Comparison of ENCODE assay signal across 8 cellular contexts in genomic region chr7:2802504-2803341, GRCh38. TPM values are rescaled to one million over a fixed set of nuclear protein-coding genes. Genes with fewer than 3 reads are reported as not detected.
A peak's percentile ranks its signal among the peaks of the same experiment; 100 is the strongest.
DNase-seq lines count a peak whose midpoint lies in the region; ATAC-seq, FAIRE-seq and TF ChIP-seq lines count a peak whose summit lies in the region.

No MANE protein-coding gene starts in this region.

- TF ChIP-seq CTCF in fibroblast of pulmonary artery (IDR thresholded peaks at IDR 0.05; ENCODE audit: low read length, missing control alignments) (no peak), retinal pigment epithelial cell (conservative IDR thresholded peaks at IDR 0.05; ENCODE audit: low read depth, low read length) (no peak)

- ATAC-seq in HG02642 (IDR thresholded peaks at IDR 0.05; ENCODE audit: poor library complexity, unreplicated experiment) = no peak

- DNase-seq in ELR (ENCODE audit: low read depth) (peak; percentile 84), fibroblast of pulmonary artery (ENCODE audit: low read depth) (peak; percentile 68), retinal pigment epithelial cell (ENCODE audit: low read depth) (no peak), KBM-7 (no peak), HK-2 (ENCODE audit: unreplicated experiment) (no peak), GM19239 (ENCODE audit: insufficient read length, low spot score) (no peak)

- in situ Hi-C loops in KBM-7 (cut with MboI; ENCODE audit: low pct_unique_long_range_greater_than_20kb, low sequenced_read_pairs) = no loop called here

- no peak for FAIRE-seq in GM19239 (lab: Jason Lieb, UNC)

- H3K4me3 ChIP-seq in fibroblast of pulmonary artery (replicated peaks; ENCODE audit: low read depth, low read length) (peak overlapping the region; percentile 34), retinal pigment epithelial cell (ENCODE audit: low read length) (peak overlapping the region; percentile 22)

TF ChIP-seq in PFSK-1, 5 proteins besides CTCF, POLR2A, EP300 and RAD21:
- TF ChIP-seq REST (IDR thresholded peaks at IDR 0.05; ENCODE audit: insufficient read depth in 1 of 2, low read depth in 2 of 2, low read length in 2 of 2) = no peak
- peak; percentile 47; the same call in 1 of the 2 replicates for TF ChIP-seq TAF1 (IDR thresholded peaks at IDR 0.05; ENCODE audit: borderline replicate concordance, insufficient read depth, low read length)
- peak; percentile 46; the same call in 1 of the 2 replicates for TF ChIP-seq SIN3A (IDR thresholded peaks at IDR 0.05; ENCODE audit: borderline replicate concordance, insufficient read depth, low read length)
- TF ChIP-seq FOXP2 (optimal IDR thresholded peaks at IDR 0.05; ENCODE audit: borderline replicate concordance, extremely low read depth, extremely low read length, insufficient read depth) = peak; percentile 66
- no peak for TF ChIP-seq POLR2AphosphoS5 (IDR thresholded peaks at IDR 0.05; ENCODE audit: low read depth, low read length)
TF ChIP-seq in PFSK-1: peak in this region for 3.

RNA-seq across cellular contexts. Expression of gene GNA12, which starts 41.4 kb away (rescaled TPM):
- polyA plus RNA-seq in PFSK-1 (2012; ENCODE audit: insufficient read length, low read depth) = 55.8 TPM

Comparison
In these comparisons a context has a peak if more than half of its experiments do, and no peak if none do; other contexts are left out.
1. DNase-seq: peak in ELR (single experiment) and fibroblast of pulmonary artery (single experiment); none in retinal pigment epithelial cell (single experiment), KBM-7 (single experiment), HK-2 (single experiment) and GM19239 (single experiment).